ENCODE assay signal across 7 cellular contexts in genomic region chrX:154051210-154051810, GRCh38. TPM values are rescaled to one million over a fixed set of nuclear protein-coding genes. Genes with fewer than 3 reads are reported as not detected.
DNase-seq lines count a peak whose midpoint lies in the region; ATAC-seq, FAIRE-seq and TF ChIP-seq lines count a peak whose summit lies in the region.

No MANE protein-coding gene starts in this region.

- intact Hi-C loops in activated B cell treated with CpG ODN at 0.5 μM for 24 hours (cut with micrococcal nuclease): loop anchor here (1.0 to 10.0 kb wide), 6 partner anchors 31 to 1097 kb away; partner anchors contain the start of gene PLXNB3

- H3K9me3 Mint-ChIP-seq in activated B cell treated with CpG ODN at 0.5 μM for 24 hours: no peaks in the 10 kb centered on the region

- no peak overlapping the region for H3K27ac ChIP-seq in liver (ENCODE audit: low read depth in 1 of 2, low read length in 2 of 2)

- TF ChIP-seq CTCF in GM12872 (IDR thresholded peaks at IDR 0.05; ENCODE audit: insufficient read depth, low read depth, low read length) (peak; percentile 63), activated B cell treated with CpG ODN at 0.5 μM for 24 hours (IDR thresholded peaks at IDR 0.05) (no peak), bronchial epithelial cell (IDR thresholded peaks at IDR 0.05; ENCODE audit: insufficient read depth, low read length, severe bottlenecking) (peak; percentile 56), liver (IDR thresholded peaks at IDR 0.05; ENCODE audit: low read depth, low read length, missing input control) (peak; percentile 58)

- H3K9ac ChIP-seq in liver (ENCODE audit: low read depth in 1 of 2, low read length in 2 of 2): no peak overlapping the region

- peak; percentile 73 for ATAC-seq in activated B cell treated with CpG ODN at 0.5 μM for 24 hours (ENCODE audit: low read depth)

- DNase-seq in NCI-H1105 treated with DMSO at 0.1 percent for 48 hours (lab: John Stamatoyannopoulos, UW) (peak; percentile 45), activated B cell treated with CpG ODN at 0.5 μM for 24 hours (peak; percentile 24), bronchial epithelial cell (ENCODE audit: low read depth) (peak; percentile 39), NCI-H187 treated with DMSO at 0.1 percent for 48 hours (lab: John Stamatoyannopoulos, UW) (no peak)
- peak; percentile 36 to 63 (median 59) for DNase-seq in stimulated activated CD4-positive, alpha-beta T cell treated with anti-CD3 and anti-CD28 coated beads, TNF-alpha, amount 100 ng/mL, for 24 hours (ENCODE audit: low read depth in 3 of 3)

- H3K27me3 Mint-ChIP-seq in activated B cell treated with CpG ODN at 0.5 μM for 24 hours: no peaks in the 10 kb centered on the region

- H3K36me3 ChIP-seq in bronchial epithelial cell (ENCODE audit: control insufficient read depth, insufficient read depth, low read length): peaks cover 3% of the 10 kb centered on the region
- H3K36me3 ChIP-seq in liver (ENCODE audit: control insufficient read depth in 4 of 4, insufficient read depth in 3 of 4, low read depth in 1 of 4, low read length in 3 of 4): no peaks in the 10 kb centered on the region

- FAIRE-seq in bronchial epithelial cell (lab: Jason Lieb, UNC): no peak

- H3K27me3 ChIP-seq in bronchial epithelial cell (ENCODE audit: control insufficient read depth, insufficient read depth, low read length) (no peaks in the 10 kb centered on the region), liver (ENCODE audit: control insufficient read depth in 4 of 4, insufficient read depth in 4 of 4, low read length in 3 of 4) (peaks cover 0 to 3% (median 0%) of the 10 kb centered on the region in 4 donors)

- peaks cover 7 to 27% (median 21%) of the 10 kb centered on the region in 4 donors for H3K4me1 ChIP-seq in liver (ENCODE audit: control insufficient read depth in 4 of 4, insufficient read depth in 4 of 4, low read length in 3 of 4)

- H3K4me1 Mint-ChIP-seq in activated B cell treated with CpG ODN at 0.5 μM for 24 hours: peaks cover 10% of the 10 kb centered on the region

- CTCF ChIA-PET in activated B cell treated with CpG ODN at 0.5 μM for 24 hours (lab: Charles Lee): interaction anchor here (1.2 kb wide), 2 partner anchors 11 to 104 kb away, joined by 4 read pairs; no protein-coding TSS in a partner anchor

- TF ChIP-seq RAD21 in liver (IDR thresholded peaks at IDR 0.05): peak; percentile 69 to 77

- H3K9me3 ChIP-seq in liver (ENCODE audit: control insufficient read depth in 4 of 4, low read length in 3 of 4): no peaks in the 10 kb centered on the region

- POLR2A ChIA-PET in activated B cell treated with CpG ODN at 0.5 μM for 24 hours (lab: Charles Lee): no interaction called here

- H3K4me3 ChIP-seq in bronchial epithelial cell (ENCODE audit: low read depth, low read length) (no peak overlapping the region), liver (ENCODE audit: low read depth in 1 of 3, low read length in 3 of 3) (no peak overlapping the region)

- no peak overlapping the region for H3K27ac Mint-ChIP-seq in activated B cell treated with CpG ODN at 0.5 μM for 24 hours

- WGBS in liver: 39% methylated on average over 8 of the region's 8 CpGs

- H3K36me3 Mint-ChIP-seq in activated B cell treated with CpG ODN at 0.5 μM for 24 hours (ENCODE audit: low read depth): peaks cover 45% of the 10 kb centered on the region

- H3K4me3 Mint-ChIP-seq in activated B cell treated with CpG ODN at 0.5 μM for 24 hours: no peak overlapping the region

TF ChIP-seq in liver, 16 proteins besides CTCF, POLR2A, EP300 and RAD21:
- TF ChIP-seq NR2F2 (IDR thresholded peaks at IDR 0.05) (no peak), MAX (IDR thresholded peaks at IDR 0.05) (no peak), TAF1 (conservative IDR thresholded peaks at IDR 0.05) (no peak), GABPA (IDR thresholded peaks at IDR 0.05 in 1 of 2, conservative IDR thresholded peaks at IDR 0.05 in 1 of 2) (no peak), SP1 (IDR thresholded peaks at IDR 0.05) (no peak), HNF4A (conservative IDR thresholded peaks at IDR 0.05) (no peak), YY1 (IDR thresholded peaks at IDR 0.05) (no peak), ZBTB33 (IDR thresholded peaks at IDR 0.05) (no peak), FOXA2 (IDR thresholded peaks at IDR 0.05) (no peak), JUND (IDR thresholded peaks at IDR 0.05) (no peak), FOXA1 (IDR thresholded peaks at IDR 0.05) (no peak), ATF3 (IDR thresholded peaks at IDR 0.05) (no peak), HNF4G (IDR thresholded peaks at IDR 0.05) (no peak), EGR1 (IDR thresholded peaks at IDR 0.05; ENCODE audit: low read depth in 2 of 2) (no peak)

RNA-seq across cellular contexts. Expression of gene IRAK1, which starts 31.6 kb away (rescaled TPM):
- 134 and 146 TPM in 2 replicates for total RNA-seq in activated B cell treated with CpG ODN at 0.5 μM for 24 hours
- 114 and 119 TPM in 2 replicates for total RNA-seq in bronchial epithelial cell
- 10 to 100 TPM; 17.6 to 35.6 TPM for total RNA-seq in liver
- 10 to 100 TPM; 19.1 to 55.8 TPM for polyA plus RNA-seq in liver

RNA-seq across cellular contexts. Expression of gene MECP2, which starts 46.2 kb away (rescaled TPM):
- 56.8 and 69.0 TPM in 2 replicates for total RNA-seq in activated B cell treated with CpG ODN at 0.5 μM for 24 hours
- 21.1 and 28.9 TPM in 2 replicates for total RNA-seq in bronchial epithelial cell
- 10 to 100 TPM; 11.1 to 22.0 TPM for total RNA-seq in liver
- 1 to 10 TPM; 6.9 to 8.8 TPM for polyA plus RNA-seq in liver
